Comparison of ENCODE assay signal across 19 cellular contexts in genomic region chr1:3702990-3703728, GRCh38. TPM values are rescaled to one million over a fixed set of nuclear protein-coding genes. Genes with fewer than 3 reads are reported as not detected.
DNase-seq lines count a peak whose midpoint lies in the region; ATAC-seq, FAIRE-seq and TF ChIP-seq lines count a peak whose summit lies in the region.
"Had no signal": no experiment of that assay in that cellular context is flagged by ENCODE, and none has a peak within 500 bp of the region (broad histone marks: within the 10 kb centered on the region; RNA-seq: fewer than 3 reads in every experiment).

No MANE protein-coding gene starts in this region.

- H3K9ac ChIP-seq in astrocyte (ENCODE audit: low read length) = no peak overlapping the region

- no peak overlapping the region for H3K4me2 ChIP-seq in astrocyte (ENCODE audit: low read length)

- no peaks in the 10 kb centered on the region for H3K36me3 ChIP-seq in astrocyte (ENCODE audit: insufficient read depth, low read length)
- H3K36me3 ChIP-seq: adrenal gland, lower lobe of right lung had no signal

- no peaks in the 10 kb centered on the region for H4K20me1 ChIP-seq in astrocyte (ENCODE audit: insufficient read depth, low read length)

- intact Hi-C loops in cardiac septum (cut with DNase I) = no loop called here

- H3K9me3 Mint-ChIP-seq in astrocyte (ENCODE audit: unreplicated experiment) = no peaks in the 10 kb centered on the region
- H3K9me3 Mint-ChIP-seq in type B pancreatic cell = no peaks in the 10 kb centered on the region
- H3K9me3 Mint-ChIP-seq: activated B cell treated with CpG ODN at 0.5 μM for 24 hours had no signal

- H3K27ac ChIP-seq in astrocyte (ENCODE audit: low read depth, low read length) = no peak overlapping the region
- H3K27ac ChIP-seq: adrenal gland, lower lobe of right lung had no signal

- TF ChIP-seq CTCF in astrocyte (IDR thresholded peaks at IDR 0.05; ENCODE audit: insufficient read depth, low read depth, low read length) (no peak), fibroblast of pulmonary artery (IDR thresholded peaks at IDR 0.05; ENCODE audit: low read length, missing control alignments) (no peak), type B pancreatic cell (conservative IDR thresholded peaks at IDR 0.05) (peak; percentile 49)

- H3K27me3 Mint-ChIP-seq in astrocyte (ENCODE audit: low read depth, unreplicated experiment) (peaks cover 37% of the 10 kb centered on the region), type B pancreatic cell (peaks cover 19% of the 10 kb centered on the region)

- H3K27me3 ChIP-seq in astrocyte (ENCODE audit: insufficient read depth, low read length) = peaks cover 23% of the 10 kb centered on the region

- H3K4me1 ChIP-seq in astrocyte (ENCODE audit: insufficient read depth, low read length) = no peaks in the 10 kb centered on the region
- H3K4me1 ChIP-seq: adrenal gland, lower lobe of right lung had no signal

- no peak for FAIRE-seq in astrocyte (lab: Jason Lieb, UNC)
- FAIRE-seq: urothelium cell line had no signal

- H3K27ac Mint-ChIP-seq in astrocyte (ENCODE audit: unreplicated experiment) = no peak overlapping the region
- no peak overlapping the region for H3K27ac Mint-ChIP-seq in type B pancreatic cell
- H3K27ac Mint-ChIP-seq: activated B cell treated with CpG ODN at 0.5 μM for 24 hours had no signal

- H3K36me3 Mint-ChIP-seq in astrocyte (ENCODE audit: low read depth, unreplicated experiment) (no peaks in the 10 kb centered on the region), type B pancreatic cell (no peaks in the 10 kb centered on the region)

- H3K4me3 ChIP-seq in astrocyte (ENCODE audit: insufficient read depth, low read depth, low read length) = no peak overlapping the region
- no peak overlapping the region for H3K4me3 ChIP-seq in fibroblast of pulmonary artery (replicated peaks; ENCODE audit: low read depth, low read length)
- H3K4me3 ChIP-seq: adrenal gland, lower lobe of right lung had no signal

- no peak overlapping the region for H2AFZ ChIP-seq in astrocyte (ENCODE audit: low read depth, low read length)

- ATAC-seq in GM21576 (IDR thresholded peaks at IDR 0.05; ENCODE audit: unreplicated experiment) (no peak), GM19324 (IDR thresholded peaks at IDR 0.05; ENCODE audit: low FRiP score, unreplicated experiment) (no peak)
- ATAC-seq: lower lobe of right lung had no signal

- DNase-seq in NCI-H2227 (lab: John Stamatoyannopoulos, UW; ENCODE audit: unreplicated experiment) (peak; percentile 25), NCI-H2227 treated with DMSO at 0.1 percent for 48 hours (lab: John Stamatoyannopoulos, UW) (no peak), astrocyte (ENCODE audit: low read depth) (peak; percentile 18), fibroblast of pulmonary artery (ENCODE audit: low read depth) (peak; percentile 47), type B pancreatic cell (ENCODE audit: extremely low spot score, unreplicated experiment) (no peak), cardiac septum (ENCODE audit: low spot score) (no peak)
- DNase-seq: activated B cell treated with CpG ODN at 0.5 μM for 24 hours; activated T-cell treated with anti-CD3 and anti-CD28 coated beads, Interleukin-2, amount 50 U/mL, for 1 hour; effector CD8-positive, alpha-beta T cell; HCEC 1CT; hippocampal formation; lower lobe of right lung; NCI-H1436 treated with DMSO at 0.1 percent for 48 hours; occipital lobe had no signal

- peaks cover 6% of the 10 kb centered on the region for H3K4me1 Mint-ChIP-seq in astrocyte (ENCODE audit: low read depth, unreplicated experiment)
- H3K4me1 Mint-ChIP-seq in type B pancreatic cell (ENCODE audit: unreplicated experiment) = no peaks in the 10 kb centered on the region

- no peaks in the 10 kb centered on the region for H3K79me2 ChIP-seq in astrocyte (ENCODE audit: insufficient read depth, low read length)

- no peaks in the 10 kb centered on the region for H3K9me3 ChIP-seq in astrocyte (ENCODE audit: insufficient read depth, low read depth, low read length)
- H3K9me3 ChIP-seq: adrenal gland, lower lobe of right lung had no signal

- H3K4me3 Mint-ChIP-seq in astrocyte (ENCODE audit: unreplicated experiment) (no peak overlapping the region), type B pancreatic cell (no peak overlapping the region)

RNA-seq across cellular contexts. Expression of gene CCDC27, which starts 49.1 kb away (rescaled TPM):
- not detected in 2 replicates for total RNA-seq in astrocyte
- total RNA-seq in type B pancreatic cell (ENCODE audit: low replicate concordance) = not detected in 2 replicates
- not detected for total RNA-seq in cardiac septum
- total RNA-seq: A673, activated B cell treated with CpG ODN at 0.5 μM for 24 hours, adrenal gland, lower lobe of right lung, occipital lobe had no signal

RNA-seq across cellular contexts. Expression of gene TP73, which starts 50.8 kb away (rescaled TPM):
- total RNA-seq in astrocyte = 0.18 TPM in 1 of 2 replicates, not detected in the other
- 1.6 TPM in 2 replicates for total RNA-seq in type B pancreatic cell (ENCODE audit: low replicate concordance)
- total RNA-seq in cardiac septum = 0.30 TPM

RNA-seq across cellular contexts. Expression of gene WRAP73, which starts 53.3 kb away (rescaled TPM):
- total RNA-seq in astrocyte = 15.5 and 15.6 TPM in 2 replicates
- 22.5 and 26.7 TPM in 2 replicates for total RNA-seq in type B pancreatic cell (ENCODE audit: low replicate concordance)
- total RNA-seq in cardiac septum = 14.3 TPM

Comparison
In these comparisons a context has a peak if more than half of its experiments do, and no peak if none do; other contexts are left out.
1. DNase-seq: peak in NCI-H2227 (single experiment), astrocyte (single experiment) and fibroblast of pulmonary artery (single experiment); none in NCI-H2227 treated with DMSO at 0.1 percent for 48 hours (single experiment), type B pancreatic cell (single experiment) and cardiac septum (single experiment).